ENCODE assay signal across 16 cellular contexts in genomic region chr1:172339840-172340239, GRCh38.
"Had no signal": no experiment of that assay in that cellular context is flagged by ENCODE, and none has a peak within 500 bp of the region (broad histone marks: within the 10 kb centered on the region; RNA-seq: fewer than 3 reads in every experiment).

No MANE protein-coding gene starts in this region.

- ATAC-seq: upper lobe of right lung had no signal

- H3K36me3 ChIP-seq: upper lobe of right lung, WERI-Rb-1 had no signal

- H3K27me3 ChIP-seq: upper lobe of right lung had no signal

- H3K4me3 Mint-ChIP-seq: activated naive CD4-positive, alpha-beta T cell treated with anti-CD3 and anti-CD28 coated beads for 36 hours; brain; nephron progenitor cell had no signal

- H3K9me3 Mint-ChIP-seq: activated naive CD4-positive, alpha-beta T cell treated with anti-CD3 and anti-CD28 coated beads for 36 hours; brain; nephron progenitor cell had no signal

- H3K27me3 Mint-ChIP-seq: brain had no signal

- DNase-seq: activated CD4-positive, alpha-beta T cell treated with anti-CD3 and anti-CD28 coated beads, Interleukin-2, amount 50 U/mL, for 48 hours; activated naive CD4-positive, alpha-beta T cell treated with anti-CD3 and anti-CD28 coated beads for 36 hours; activated T-cell treated with anti-CD3 and anti-CD28 coated beads for 4 hours; anterior cingulate cortex; caudate nucleus; mesendoderm; nephron progenitor cell; nucleus accumbens; stimulated activated naive CD4-positive, alpha-beta T cell; SW 1271; T-helper 2 cell; upper lobe of right lung; WERI-Rb-1 had no signal

- H3K9me3 ChIP-seq: upper lobe of right lung had no signal

- H3K36me3 Mint-ChIP-seq: brain had no signal

- H3K27ac ChIP-seq: upper lobe of right lung, WERI-Rb-1 had no signal

- H3K27ac Mint-ChIP-seq: activated naive CD4-positive, alpha-beta T cell treated with anti-CD3 and anti-CD28 coated beads for 36 hours; activated T-helper 2 cell treated with anti-CD3 and anti-CD28 coated beads, Interferon-gamma antibody, Interleukin-2, Interleukin-4, amounts not matched to agents 10 μg/mL and 5 μg/mL and 100 μg/mL, durations not matched to agents 14 hours and 24 hours and 36 hours; nephron progenitor cell had no signal

- FAIRE-seq: colon had no signal

- H3K4me3 ChIP-seq: upper lobe of right lung had no signal
